29 cellular contexts compared by ENCODE assay signal in the genomic region with DNA sequence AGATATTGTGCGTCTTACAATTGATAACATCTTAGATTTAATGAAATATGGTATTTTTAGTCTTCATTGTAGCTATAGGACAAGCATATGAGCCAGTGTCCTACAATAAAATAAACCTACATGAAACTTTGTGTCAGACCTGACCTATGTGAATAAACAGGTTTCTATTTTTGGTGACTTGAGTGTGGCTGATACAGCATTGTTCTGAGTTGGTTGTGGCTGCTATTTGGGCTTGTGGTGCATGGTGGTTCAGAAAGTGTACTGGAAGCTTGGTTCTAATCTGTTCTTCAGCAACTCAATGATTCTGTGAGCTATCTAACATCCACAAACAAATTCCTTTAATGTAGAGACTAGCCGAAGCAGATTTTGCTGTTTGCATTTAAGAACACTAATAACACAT.
"Had no signal": no experiment of that assay in that cellular context is flagged by ENCODE, and none has a peak within 500 bp of the region (broad histone marks: within the 10 kb centered on the region; RNA-seq: fewer than 3 reads in every experiment).

No MANE protein-coding gene starts in this region.

- DNase-seq: Kasumi-1, KBM-7, MG63, MV-4-11, NCI-H1092, NCI-H1105, NCI-H1417 treated with DMSO at 0.1 percent for 48 hours, NCI-H1436 treated with DMSO at 0.1 percent for 48 hours, NCI-H1694 treated with DMSO at 0.1 percent for 48 hours, NCI-H187 treated with DMSO at 0.1 percent for 48 hours, NCI-H2029, NCI-H2081, NCI-H2171 treated with DMSO at 0.1 percent for 48 hours, NCI-H2227 treated with DMSO at 0.1 percent for 48 hours, NCI-H345, NCI-H446, NCI-H524, NCI-H526, NCI-H69, NCI-H748 treated with DMSO at 0.1 percent for 48 hours, NCI-H82, PC-9, SHP77, SIG-M5, SJCRH30 had no signal

- H3K27ac ChIP-seq: PC-9, RWPE1, SJCRH30, SK-N-MC had no signal

- ATAC-seq: Panc1, SK-N-SH treated with all-trans-retinoic acid at 6 μM for 48 hours had no signal

- H2AFZ ChIP-seq: PC-9 had no signal

- H3K4me3 ChIP-seq: MG63, PC-9, SJCRH30, SK-N-MC had no signal

- H3K36me3 ChIP-seq: MG63, SJCRH30 had no signal

- H3K4me2 ChIP-seq: PC-9 had no signal

- H3K9me3 ChIP-seq: MG63, SJCRH30 had no signal

- H3K27me3 ChIP-seq: MG63, SJCRH30 had no signal
